In the genomic region with DNA sequence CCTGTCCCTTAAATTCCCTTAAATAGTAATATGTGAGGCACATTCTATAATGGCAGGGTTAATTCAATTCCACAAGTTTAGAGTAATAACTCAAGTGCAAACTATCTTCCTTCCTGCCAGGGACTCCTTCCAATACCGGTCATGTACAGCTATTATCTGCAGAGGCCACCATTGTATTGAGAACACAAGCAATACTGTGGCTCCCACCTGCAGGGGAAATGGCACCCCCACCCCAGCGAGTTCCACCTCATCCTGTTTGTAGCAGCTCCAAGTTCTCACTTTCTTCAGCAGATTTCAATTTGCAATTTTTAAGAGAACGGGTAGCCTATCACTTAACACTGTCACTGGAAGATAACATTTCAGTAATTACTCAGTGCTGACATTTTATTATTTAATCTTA, we compare ENCODE assay signal across 20 cellular contexts.
DNase-seq lines count a peak whose midpoint lies in the region; ATAC-seq, FAIRE-seq and TF ChIP-seq lines count a peak whose summit lies in the region.
"Had no signal": no experiment of that assay in that cellular context is flagged by ENCODE, and none has a peak within 500 bp of the region (broad histone marks: within the 10 kb centered on the region; RNA-seq: fewer than 3 reads in every experiment).

No MANE protein-coding gene starts in this region.

- H3K27me3 ChIP-seq in RWPE2 (ENCODE audit: insufficient read depth, poor library complexity, severe bottlenecking), result no peaks in the 10 kb centered on the region
- H3K27me3 ChIP-seq in ascending aorta, result no peaks in the 10 kb centered on the region
- peaks cover 0 to 2% of the 10 kb centered on the region in 2 experiments for H3K27me3 ChIP-seq in endothelial cell of umbilical vein (ENCODE audit: control insufficient read depth in 2 of 2, insufficient read depth in 2 of 2, low read length in 2 of 2)

- intact Hi-C loops in ascending aorta (cut with DNase I) (loop anchor here (10.0 kb wide), 2 partner anchors 268 to 308 kb away; no protein-coding TSS in a partner anchor), endothelial cell of umbilical vein (cut with micrococcal nuclease) (loop anchor here (10.0 kb wide), 1 partner anchor 1628 kb away; a partner anchor contains a TSS)

- dilution Hi-C loops in endothelial cell of umbilical vein (cut with MboI; ENCODE audit: extremely low pct_ligation_motif_present, low sequenced_read_pairs), result no loop called here

- BruUV-seq in endothelial cell of umbilical vein (replicated peaks; lab: Mats Ljungman, UMichigan), result no TSS peak

- no peaks in the 10 kb centered on the region for H3K79me2 ChIP-seq in endothelial cell of umbilical vein (ENCODE audit: control insufficient read depth, insufficient read depth, low read length)

- no peak overlapping the region for H3K4me3 Mint-ChIP-seq in chondrocyte (ENCODE audit: unreplicated experiment)
- H3K4me3 Mint-ChIP-seq: CD8-positive, alpha-beta T cell had no signal

- H3K27ac ChIP-seq in RWPE2 (ENCODE audit: poor library complexity, severe bottlenecking) (peak overlapping the region; percentile 83), ascending aorta (peak overlapping the region; percentile 97 to 98), endothelial cell of umbilical vein (ENCODE audit: insufficient read depth, low read depth, low read length) (no peak overlapping the region), temporal lobe (ENCODE audit: low read depth, low read length) (peak overlapping the region; percentile 90)

- no peak overlapping the region for H3K27ac Mint-ChIP-seq in chondrocyte (ENCODE audit: unreplicated experiment)
- H3K27ac Mint-ChIP-seq: CD14-positive monocyte; CD8-positive, alpha-beta T cell had no signal

- H3K4me1 ChIP-seq in RWPE2 (ENCODE audit: insufficient read depth, poor library complexity, severe bottlenecking), result peaks cover 18% of the 10 kb centered on the region
- peaks cover 8 to 34% of the 10 kb centered on the region in 2 donors for H3K4me1 ChIP-seq in ascending aorta
- peaks cover 8% of the 10 kb centered on the region for H3K4me1 ChIP-seq in endothelial cell of umbilical vein (ENCODE audit: control insufficient read depth, extremely low read depth, insufficient read depth, low read length)
- H3K4me1 ChIP-seq: HAP-1 had no signal

- no peaks in the 10 kb centered on the region for H3K9me3 Mint-ChIP-seq in chondrocyte (ENCODE audit: low read depth)
- H3K9me3 Mint-ChIP-seq: CD8-positive, alpha-beta T cell had no signal

- H3K9me3 ChIP-seq in RWPE2 (ENCODE audit: severe bottlenecking) (no peaks in the 10 kb centered on the region), ascending aorta (no peaks in the 10 kb centered on the region), endothelial cell of umbilical vein (replicated peaks; ENCODE audit: control insufficient read depth, insufficient read depth, low read length) (no peaks in the 10 kb centered on the region)
- H3K9me3 ChIP-seq: HAP-1 had no signal

- no peak overlapping the region for H3K4me2 ChIP-seq in endothelial cell of umbilical vein (ENCODE audit: insufficient read depth, low read length)

- no peak for FAIRE-seq in endothelial cell of umbilical vein (lab: Jason Lieb, UNC)
- FAIRE-seq: D721Med, G401.6, GM12891, H1 had no signal

- CTCF ChIA-PET in endothelial cell of umbilical vein (lab: Charles Lee), result interaction anchor here (0.7 to 3.9 kb wide), 7 partner anchors 9 to 1552 kb away, joined by 3 to 33 read pairs (median 10); no protein-coding TSS in a partner anchor

- POLR2A ChIA-PET in endothelial cell of umbilical vein (lab: Charles Lee), result no interaction called here

- H3K27me3 Mint-ChIP-seq in chondrocyte (ENCODE audit: low read depth), result peaks cover 12% of the 10 kb centered on the region

- ATAC-seq in RWPE2 (ENCODE audit: low read depth) (no peak), HG02938 (IDR thresholded peaks at IDR 0.05; ENCODE audit: unreplicated experiment) (no peak), HG02973 (IDR thresholded peaks at IDR 0.05; ENCODE audit: unreplicated experiment) (no peak), HG02884 (IDR thresholded peaks at IDR 0.05; ENCODE audit: unreplicated experiment) (no peak)
- ATAC-seq: CD8-positive, alpha-beta T cell had no signal

- H4K20me1 ChIP-seq in endothelial cell of umbilical vein (replicated peaks; ENCODE audit: control insufficient read depth, extremely low read depth, insufficient read depth, low read length), result no peaks in the 10 kb centered on the region

- H3K9me1 ChIP-seq in endothelial cell of umbilical vein (replicated peaks; ENCODE audit: control insufficient read depth, extremely low read depth, insufficient read depth, low read length), result no peaks in the 10 kb centered on the region

- no peak overlapping the region for H3K9ac ChIP-seq in endothelial cell of umbilical vein (replicated peaks; ENCODE audit: extremely low read depth, insufficient read depth, low read length)

- no peak for TF ChIP-seq POLR2A in endothelial cell of umbilical vein (IDR thresholded peaks at IDR 0.05; ENCODE audit: low read depth, low read length)

- H3K36me3 Mint-ChIP-seq in chondrocyte (ENCODE audit: low read depth), result no peaks in the 10 kb centered on the region
- H3K36me3 Mint-ChIP-seq: CD14-positive monocyte; CD8-positive, alpha-beta T cell had no signal

- no peaks in the 10 kb centered on the region for H3K36me3 ChIP-seq in RWPE2 (ENCODE audit: low read depth)
- H3K36me3 ChIP-seq in ascending aorta, result no peaks in the 10 kb centered on the region
- no peaks in the 10 kb centered on the region for H3K36me3 ChIP-seq in endothelial cell of umbilical vein (ENCODE audit: control insufficient read depth in 2 of 2, extremely low read depth in 1 of 2, insufficient read depth in 2 of 2, low read length in 2 of 2)
- H3K36me3 ChIP-seq: HAP-1 had no signal

- TF ChIP-seq CTCF in RWPE2 (IDR thresholded peaks at IDR 0.05; ENCODE audit: poor library complexity, severe bottlenecking) (no peak), ascending aorta (IDR thresholded peaks at IDR 0.05) (no peak), endothelial cell of umbilical vein (IDR thresholded peaks at IDR 0.05; ENCODE audit: extremely low read depth in 1 of 2, insufficient read depth in 1 of 2, low read depth in 1 of 2, low read length in 2 of 2) (no peak), chondrocyte (IDR thresholded peaks at IDR 0.05) (no peak)

- H3K4me3 ChIP-seq in RWPE2 (ENCODE audit: severe bottlenecking) (no peak overlapping the region), ascending aorta (no peak overlapping the region), endothelial cell of umbilical vein (replicated peaks in 1 of 3; ENCODE audit: insufficient read depth in 1 of 3, low read depth in 1 of 3, low read length in 3 of 3) (no peak overlapping the region)
- H3K4me3 ChIP-seq: HAP-1 had no signal

- no peak overlapping the region for H2AFZ ChIP-seq in endothelial cell of umbilical vein (ENCODE audit: low read depth, low read length)

- peaks cover 25% of the 10 kb centered on the region for H3K4me1 Mint-ChIP-seq in chondrocyte (ENCODE audit: low read depth)

- no peak for DNase-seq in RWPE2 (ENCODE audit: low spot score)
- no peak for DNase-seq in ascending aorta (ENCODE audit: low spot score in 2 of 2)
- DNase-seq in endothelial cell of umbilical vein (ENCODE audit: low read depth, low spot score), result peak; percentile 54
- DNase-seq in chondrocyte (ENCODE audit: low spot score), result no peak
- DNase-seq: CD8-positive, alpha-beta T cell; COR-L47; DMS153; DMS79 treated with DMSO at 0.1 percent for 48 hours; EL; IMR-90 had no signal

TF ChIP-seq in endothelial cell of umbilical vein, 7 proteins besides CTCF, POLR2A, EP300 and RAD21:
- TF ChIP-seq GATA2 (IDR thresholded peaks at IDR 0.05; ENCODE audit: insufficient read depth, insufficient read length, low read depth, low read length) (no peak), POLR2AphosphoS5 (IDR thresholded peaks at IDR 0.05; ENCODE audit: insufficient read depth, low read depth, low read length) (no peak), MYC (IDR thresholded peaks at IDR 0.05; ENCODE audit: low read depth, low read length) (no peak), JUN (IDR thresholded peaks at IDR 0.05; ENCODE audit: borderline replicate concordance, insufficient read depth, insufficient read length, low read depth) (no peak), EZH2 (IDR thresholded peaks at IDR 0.05; ENCODE audit: borderline replicate concordance, low read depth, low read length, severe bottlenecking) (no peak), FOS (IDR thresholded peaks at IDR 0.05; ENCODE audit: borderline replicate concordance, insufficient read depth, low read length) (no peak)
- TF ChIP-seq, protein P1, sequence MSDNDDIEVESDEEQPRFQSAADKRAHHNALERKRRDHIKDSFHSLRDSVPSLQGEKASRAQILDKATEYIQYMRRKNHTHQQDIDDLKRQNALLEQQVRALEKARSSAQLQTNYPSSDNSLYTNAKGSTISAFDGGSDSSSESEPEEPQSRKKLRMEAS (IDR thresholded peaks at IDR 0.05; ENCODE audit: insufficient read depth, insufficient read length), result no peak
